In genomic region chr3:52428151-52429005, GRCh38 we compare ENCODE assay signal across 8 cellular contexts. TPM values are rescaled to one million over a fixed set of nuclear protein-coding genes. Genes with fewer than 3 reads are reported as not detected.
DNase-seq lines count a peak whose midpoint lies in the region; ATAC-seq and TF ChIP-seq lines count a peak whose summit lies in the region.

No MANE protein-coding gene starts in this region.

- H3K9me3 ChIP-seq in Caco-2 (no peaks in the 10 kb centered on the region), H9 (ENCODE audit: control insufficient read depth, low read depth, low read length) (no peaks in the 10 kb centered on the region), OCI-LY7 (ENCODE audit: low read length) (no peaks in the 10 kb centered on the region), skeletal muscle tissue (ENCODE audit: control insufficient read depth in 3 of 3, low read length in 3 of 3) (no peaks in the 10 kb centered on the region)

- no peaks in the 10 kb centered on the region for H3K36me3 ChIP-seq in Caco-2 (ENCODE audit: control insufficient read depth, insufficient read depth, low read length)
- no peaks in the 10 kb centered on the region for H3K36me3 ChIP-seq in OCI-LY7 (ENCODE audit: insufficient read depth, low read length)
- H3K36me3 ChIP-seq in skeletal muscle tissue (ENCODE audit: control insufficient read depth in 3 of 3, insufficient read depth in 3 of 3, low read length in 3 of 3), result no peaks in the 10 kb centered on the region

- H4K8ac ChIP-seq in H9 (replicated peaks; ENCODE audit: insufficient read length, low read depth, low read length), result no peak overlapping the region

- TF ChIP-seq CTCF in Caco-2 (IDR thresholded peaks at IDR 0.05; ENCODE audit: insufficient read depth in 1 of 2, low read depth in 1 of 2, low read length in 1 of 2, severe bottlenecking in 1 of 2, unreplicated experiment in 1 of 2), result peak; percentile 65 to 80
- TF ChIP-seq CTCF in H9 (conservative IDR thresholded peaks at IDR 0.05), result peak; percentile 82
- peak; percentile 96 for TF ChIP-seq CTCF in OCI-LY7 (conservative IDR thresholded peaks at IDR 0.05; ENCODE audit: low read length)
- peak; percentile 81 to 84 for TF ChIP-seq CTCF in brain (conservative IDR thresholded peaks at IDR 0.05)

- H3K9ac ChIP-seq in H9 (ENCODE audit: extremely low read depth, insufficient read length, low read length) (no peak overlapping the region), skeletal muscle tissue (ENCODE audit: low read depth in 1 of 3, low read length in 3 of 3) (no peak overlapping the region)

- H3K14ac ChIP-seq in H9 (ENCODE audit: insufficient read depth, low read length), result no peak overlapping the region

- no peaks in the 10 kb centered on the region for H3K9me2 ChIP-seq in OCI-LY7 (ENCODE audit: insufficient read depth, low read length)

- BruUV-seq in Caco-2 (replicated peaks; lab: Mats Ljungman, UMichigan) (no TSS peak), OCI-LY7 (replicated peaks; lab: Mats Ljungman, UMichigan) (no TSS peak)

- no peaks in the 10 kb centered on the region for H3K4me1 Mint-ChIP-seq in Caco-2 (ENCODE audit: low read depth, unreplicated experiment)
- H3K4me1 Mint-ChIP-seq in H9, result peaks cover 5 to 19% of the 10 kb centered on the region in 2 experiments
- peaks cover 33% of the 10 kb centered on the region for H3K4me1 Mint-ChIP-seq in brain

- no peak overlapping the region for H3K4me3 Mint-ChIP-seq in Caco-2 (ENCODE audit: unreplicated experiment)
- no peak overlapping the region for H3K4me3 Mint-ChIP-seq in H9
- H3K4me3 Mint-ChIP-seq in brain, result peak overlapping the region in 1 of 5 experiments; percentile 3

- H3K36me3 Mint-ChIP-seq in Caco-2 (ENCODE audit: insufficient read depth, unreplicated experiment), result no peaks in the 10 kb centered on the region
- no peaks in the 10 kb centered on the region for H3K36me3 Mint-ChIP-seq in H9 (ENCODE audit: insufficient read depth in 1 of 3, low read depth in 3 of 3)
- H3K36me3 Mint-ChIP-seq in brain, result no peaks in the 10 kb centered on the region

- DNase-seq in Caco-2, result peak; percentile 63 to 65
- DNase-seq in H9, result peak; percentile 42
- peak; percentile 67 for DNase-seq in OCI-LY7 (ENCODE audit: low spot score)
- peak; percentile 68 for DNase-seq in iPS-NIHi7 (ENCODE audit: extremely low spot score)

- no peak overlapping the region for H3K18ac ChIP-seq in H9 (ENCODE audit: insufficient read length, low read depth, low read length)

- intact Hi-C loops in Caco-2 (cut with micrococcal nuclease; ENCODE audit: unreplicated experiment) (loop anchor here (1.0 to 10.0 kb wide), 3 partner anchors 16 to 256 kb away; partner anchors contain the start of genes GNL3 and PBRM1), OCI-LY7 (cut with micrococcal nuclease; ENCODE audit: unreplicated experiment) (loop anchor here (1.0 kb wide), 1 partner anchor 19 kb away; no protein-coding TSS in a partner anchor)

- H2BK20ac ChIP-seq in H9 (ENCODE audit: low read depth, low read length, poor library complexity, severe bottlenecking), result no peak overlapping the region

- no peak overlapping the region for H4K91ac ChIP-seq in H9 (ENCODE audit: insufficient read length, low read depth, low read length)

- no peaks in the 10 kb centered on the region for H3K23me2 ChIP-seq in H9 (ENCODE audit: insufficient read length, low read depth, low read length, poor library complexity, severe bottlenecking)

- H3K27me3 ChIP-seq in Caco-2 (replicated peaks; ENCODE audit: control insufficient read depth, insufficient read depth, low read length) (no peaks in the 10 kb centered on the region), H9 (ENCODE audit: insufficient read depth, low read length) (no peaks in the 10 kb centered on the region), skeletal muscle tissue (ENCODE audit: control insufficient read depth in 3 of 3, insufficient read depth in 3 of 3, low read length in 3 of 3) (no peaks in the 10 kb centered on the region)

- CTCF ChIA-PET in Caco-2 (lab: Charles Lee) (interaction anchor here (1.3 kb wide), 1 partner anchor 90 kb away, joined by 3 read pairs; no protein-coding TSS in a partner anchor), OCI-LY7 (lab: Charles Lee; ENCODE audit: unreplicated experiment) (interaction anchor here (0.7 kb wide), 1 partner anchor 15 kb away, joined by 3 read pairs; no protein-coding TSS in a partner anchor)

- H3K56ac ChIP-seq in H9 (ENCODE audit: insufficient read length, low read depth, low read length), result no peak overlapping the region

- no peaks in the 10 kb centered on the region for H3K79me1 ChIP-seq in H9 (ENCODE audit: insufficient read depth, low read depth, low read length, poor library complexity, severe bottlenecking)

- H3K23ac ChIP-seq in H9 (ENCODE audit: insufficient read length, low read depth, low read length), result no peak overlapping the region

- H2AFZ ChIP-seq in H9 (ENCODE audit: low read length), result no peak overlapping the region
- no peak overlapping the region for H2AFZ ChIP-seq in OCI-LY7 (ENCODE audit: low read length)

- H4K5ac ChIP-seq in H9 (ENCODE audit: insufficient read length, low read depth, low read length), result no peak overlapping the region

- no peak overlapping the region for H2BK12ac ChIP-seq in H9 (ENCODE audit: insufficient read length, low read depth, low read length)

- no peaks in the 10 kb centered on the region for H3K79me2 ChIP-seq in H9 (ENCODE audit: insufficient read depth, low read length)
- H3K79me2 ChIP-seq in OCI-LY7 (ENCODE audit: insufficient read depth, low read depth, low read length), result no peaks in the 10 kb centered on the region

- H3K27ac Mint-ChIP-seq in Caco-2 (ENCODE audit: unreplicated experiment) (no peak overlapping the region), H9 (no peak overlapping the region), brain (peak overlapping the region in 2 of 5 experiments; percentile 3 to 22)

- no peak overlapping the region for H2BK5ac ChIP-seq in H9 (ENCODE audit: insufficient read length, low read length)

- no peak overlapping the region for H3K4ac ChIP-seq in H9 (ENCODE audit: low read depth, low read length)

- no CpG with 5 or more reads among the region's 7 CpGs for WGBS in H9 (ENCODE audit: extremely low coverage, insufficient read length, low lambda C conversion rate)

- H3K4me1 ChIP-seq in Caco-2, result peaks cover 15% of the 10 kb centered on the region
- H3K4me1 ChIP-seq in H9 (ENCODE audit: insufficient read depth, low read length), result 0 out of 2 replicates have a peak, but pooled peaks cover under 1% of the 10 kb centered on the region
- no peaks in the 10 kb centered on the region for H3K4me1 ChIP-seq in OCI-LY7 (ENCODE audit: insufficient read depth, low read length, poor library complexity, severe bottlenecking)
- peaks cover 17 to 32% (median 24%) of the 10 kb centered on the region in 3 donors for H3K4me1 ChIP-seq in skeletal muscle tissue (ENCODE audit: control insufficient read depth in 3 of 3, insufficient read depth in 3 of 3, low read length in 3 of 3)

- H4K20me1 ChIP-seq in H9 (ENCODE audit: control insufficient read depth, insufficient read depth, insufficient read length) (no peaks in the 10 kb centered on the region), OCI-LY7 (ENCODE audit: insufficient read depth, low read length) (no peaks in the 10 kb centered on the region)

- no peaks in the 10 kb centered on the region for H3K27me3 Mint-ChIP-seq in Caco-2 (ENCODE audit: insufficient read depth, unreplicated experiment)
- H3K27me3 Mint-ChIP-seq in H9 (ENCODE audit: low read depth), result peaks cover 2% of the 10 kb centered on the region; the same call in 1 of the 2 replicates
- peaks cover 25% of the 10 kb centered on the region for H3K27me3 Mint-ChIP-seq in brain

- H3K9me3 Mint-ChIP-seq in Caco-2 (ENCODE audit: unreplicated experiment), result no peaks in the 10 kb centered on the region
- no peaks in the 10 kb centered on the region for H3K9me3 Mint-ChIP-seq in H9
- no peaks in the 10 kb centered on the region for H3K9me3 Mint-ChIP-seq in brain

- H3T11ph ChIP-seq in H9 (ENCODE audit: low read length), result no peak overlapping the region

- H2AK5ac ChIP-seq in H9 (ENCODE audit: insufficient read length, low read length), result no peak overlapping the region

- POLR2A ChIA-PET in Caco-2 (lab: Charles Lee) (interaction anchor here (0.6 kb wide), 1 partner anchor 256 kb away, joined by 3 read pairs; no protein-coding TSS in a partner anchor), OCI-LY7 (lab: Charles Lee) (interaction anchor here (0.6 to 1.8 kb wide), 2 partner anchors 20 to 327 kb away, joined by 5 to 6 read pairs; no protein-coding TSS in a partner anchor)

- H3K4me3 ChIP-seq in Caco-2 (ENCODE audit: low read depth, low read length), result no peak overlapping the region
- no peak overlapping the region for H3K4me3 ChIP-seq in OCI-LY7 (ENCODE audit: low read depth, low read length, poor library complexity, severe bottlenecking)
- no peak overlapping the region for H3K4me3 ChIP-seq in skeletal muscle tissue (ENCODE audit: low read length in 3 of 3)

- H2BK15ac ChIP-seq in H9 (ENCODE audit: low read depth, low read length), result no peak overlapping the region

- H2BK120ac ChIP-seq in H9 (ENCODE audit: low read depth, low read length, poor library complexity, severe bottlenecking), result no peak overlapping the region

- H3K4me2 ChIP-seq in H9 (ENCODE audit: insufficient read depth, insufficient read length, low read length), result no peak overlapping the region
- H3K4me2 ChIP-seq in OCI-LY7 (ENCODE audit: low read length), result no peak overlapping the region

- ATAC-seq in HG03460 (IDR thresholded peaks at IDR 0.05; ENCODE audit: unreplicated experiment) (no peak), HG02798 (IDR thresholded peaks at IDR 0.05; ENCODE audit: poor library complexity, unreplicated experiment) (no peak)

- H3K27ac ChIP-seq in H9 (ENCODE audit: insufficient read length, low read depth, low read length), result no peak overlapping the region
- no peak overlapping the region for H3K27ac ChIP-seq in OCI-LY7 (ENCODE audit: low read depth, low read length, poor library complexity, severe bottlenecking)
- H3K27ac ChIP-seq in skeletal muscle tissue (ENCODE audit: low read depth, low read length), result peak overlapping the region; percentile 4

RNA-seq across cellular contexts. Expression of gene SEMA3G, which starts 16.5 kb away (rescaled TPM):
- 0.28 and 0.32 TPM in 2 replicates for total RNA-seq in Caco-2 (2022)
- 1.7 and 2.4 TPM in 2 replicates for total RNA-seq in H9 (2021)
- not detected in 2 replicates for total RNA-seq in OCI-LY7 (2014; rRNA removed; shearing (Covaris generic))
- total RNA-seq in OCI-LY7 (2022), result 0.15 TPM in 1 of 2 replicates, not detected in the other
- polyA plus RNA-seq in brain (ENCODE audit: insufficient read depth, low read depth, low replicate concordance), result 5.0 TPM
- 4.7 TPM for total RNA-seq in skeletal muscle tissue

RNA-seq across cellular contexts. Expression of gene PHF7, which starts 17.9 kb away (rescaled TPM):
- total RNA-seq in Caco-2 (2022) (2.4 and 4.1 TPM in 2 replicates), H9 (2021) (9.4 and 9.9 TPM in 2 replicates), OCI-LY7 (2022) (44.5 and 61.4 TPM in 2 replicates), skeletal muscle tissue (5.2 TPM)
- total RNA-seq in OCI-LY7 (2014; rRNA removed; shearing (Covaris generic)), result 32.9 and 33.3 TPM in 2 replicates
- polyA plus RNA-seq in brain (ENCODE audit: insufficient read depth, low read depth, low replicate concordance), result 10.9 TPM

RNA-seq across cellular contexts. Expression of gene BAP1, which starts 18.6 kb away (rescaled TPM):
- total RNA-seq in Caco-2 (2022) (78.9 and 83.4 TPM in 2 replicates), H9 (2021) (79.6 and 84.1 TPM in 2 replicates), OCI-LY7 (2022) (102 and 105 TPM in 2 replicates), skeletal muscle tissue (60.0 TPM)
- total RNA-seq in OCI-LY7 (2014; rRNA removed; shearing (Covaris generic)), result 88.3 and 102 TPM in 2 replicates
- polyA plus RNA-seq in brain (ENCODE audit: insufficient read depth, low read depth, low replicate concordance), result 74.2 TPM

RNA-seq across cellular contexts. Expression of gene TNNC1, which starts 25.5 kb away (rescaled TPM):
- total RNA-seq in Caco-2 (2022) (36.1 and 40.5 TPM in 2 replicates), H9 (2021) (5.6 and 7.7 TPM in 2 replicates), OCI-LY7 (2022) (3.2 and 5.0 TPM in 2 replicates), skeletal muscle tissue (461 TPM)
- 0.57 and 0.90 TPM in 2 replicates for total RNA-seq in OCI-LY7 (2014; rRNA removed; shearing (Covaris generic))
- polyA plus RNA-seq in brain (ENCODE audit: insufficient read depth, low read depth, low replicate concordance), result not detected

RNA-seq across cellular contexts. Expression of gene NISCH, which starts 27.0 kb away (rescaled TPM):
- 61.1 and 62.2 TPM in 2 replicates for total RNA-seq in Caco-2 (2022)
- 99.0 and 104 TPM in 2 replicates for total RNA-seq in H9 (2021)
- 53.8 and 60.5 TPM in 2 replicates for total RNA-seq in OCI-LY7 (2014; rRNA removed; shearing (Covaris generic))
- 73.3 and 78.5 TPM in 2 replicates for total RNA-seq in OCI-LY7 (2022)
- 51.3 TPM for polyA plus RNA-seq in brain (ENCODE audit: insufficient read depth, low read depth, low replicate concordance)
- total RNA-seq in skeletal muscle tissue, result 43.3 TPM
